Comparison of ENCODE assay signal across 9 cellular contexts in the genomic region with DNA sequence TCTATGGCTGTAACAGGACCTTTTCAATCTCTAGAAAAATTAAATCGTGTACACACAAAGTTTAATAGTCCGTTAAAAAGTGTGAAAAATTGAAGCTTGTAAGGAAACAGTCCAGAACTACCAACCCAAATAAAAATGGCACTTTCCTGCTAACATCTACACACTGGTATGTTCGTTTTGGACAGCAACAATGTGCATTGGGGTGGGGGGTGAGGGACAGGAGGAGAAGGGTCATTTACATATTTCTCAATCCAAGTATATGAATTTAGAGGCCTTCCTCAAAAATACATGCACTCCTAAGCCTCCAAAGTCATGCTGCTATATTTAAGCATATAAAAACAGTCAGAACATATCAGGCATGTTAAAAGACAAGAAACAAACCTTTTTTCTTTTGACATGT. TPM values are rescaled to one million over a fixed set of nuclear protein-coding genes. Genes with fewer than 3 reads are reported as not detected.
DNase-seq lines count a peak whose midpoint lies in the region; ATAC-seq and TF ChIP-seq lines count a peak whose summit lies in the region.
"Had no signal": no experiment of that assay in that cellular context is flagged by ENCODE, and none has a peak within 500 bp of the region (broad histone marks: within the 10 kb centered on the region; RNA-seq: fewer than 3 reads in every experiment).

No MANE protein-coding gene starts in this region.

- H3K27me3 ChIP-seq in parathyroid adenoma (ENCODE audit: control insufficient read depth, insufficient read depth, low read length) = no peaks in the 10 kb centered on the region

- no peaks in the 10 kb centered on the region for H3K9me3 ChIP-seq in ES-I3 (ENCODE audit: control insufficient read depth, insufficient read depth, low read length)
- no peaks in the 10 kb centered on the region for H3K9me3 ChIP-seq in parathyroid adenoma (ENCODE audit: control insufficient read depth, low read length)

- TF ChIP-seq CTCF in epithelial cell of proximal tubule (conservative IDR thresholded peaks at IDR 0.05; ENCODE audit: low read depth, low read length) = no peak
- TF ChIP-seq CTCF in parathyroid adenoma (IDR thresholded peaks at IDR 0.05) = no peak

- peak overlapping the region; percentile 99 for H3K27ac ChIP-seq in parathyroid adenoma

- peaks cover 29% of the 10 kb centered on the region for H3K79me2 ChIP-seq in parathyroid adenoma

- H3K4me3 ChIP-seq in epithelial cell of proximal tubule (ENCODE audit: low read depth, low read length) = peak overlapping the region; percentile 88
- H3K4me3 ChIP-seq in parathyroid adenoma (ENCODE audit: low read depth, low read length) = peak overlapping the region; percentile 96

- no peak overlapping the region for H2AFZ ChIP-seq in parathyroid adenoma

- ATAC-seq in GM18517 (IDR thresholded peaks at IDR 0.05; ENCODE audit: unreplicated experiment) (no peak), HG03432 (IDR thresholded peaks at IDR 0.05; ENCODE audit: unreplicated experiment) (no peak)

- H3K4me1 ChIP-seq in ES-I3 (ENCODE audit: insufficient read depth, low read length) (no peaks in the 10 kb centered on the region), parathyroid adenoma (no peaks in the 10 kb centered on the region)

- H3K9ac ChIP-seq in ES-I3 (ENCODE audit: low read depth, low read length) = peak overlapping the region; percentile 89
- no peak overlapping the region for H3K9ac ChIP-seq in parathyroid adenoma

- H3K4me2 ChIP-seq in parathyroid adenoma (ENCODE audit: low read length) = peak overlapping the region; percentile 93

- H3K36me3 ChIP-seq in ES-I3 (ENCODE audit: insufficient read depth, low read length) (peaks cover 3% of the 10 kb centered on the region; the same call in 1 of the 2 replicates), parathyroid adenoma (ENCODE audit: control insufficient read depth, insufficient read depth, low read length) (no peaks in the 10 kb centered on the region)

- DNase-seq in epithelial cell of proximal tubule (ENCODE audit: low read depth) (no peak), kidney glomerular epithelial cell (lab: John Stamatoyannopoulos, UW) (no peak), SW480 (ENCODE audit: low spot score) (no peak)
- DNase-seq: NCI-H1092 had no signal

TF ChIP-seq in PFSK-1, 5 proteins besides CTCF, POLR2A, EP300 and RAD21:
- no peak for TF ChIP-seq TAF1 (IDR thresholded peaks at IDR 0.05; ENCODE audit: borderline replicate concordance, insufficient read depth, low read length)
- TF ChIP-seq SIN3A (IDR thresholded peaks at IDR 0.05; ENCODE audit: borderline replicate concordance, insufficient read depth, low read length) = peak; percentile 36; the same call in 1 of the 2 replicates
- no peak for TF ChIP-seq FOXP2 (optimal IDR thresholded peaks at IDR 0.05; ENCODE audit: borderline replicate concordance, extremely low read depth, extremely low read length, insufficient read depth)
- TF ChIP-seq POLR2AphosphoS5 (IDR thresholded peaks at IDR 0.05; ENCODE audit: low read depth, low read length) = no peak
- TF ChIP-seq, protein P1, sequence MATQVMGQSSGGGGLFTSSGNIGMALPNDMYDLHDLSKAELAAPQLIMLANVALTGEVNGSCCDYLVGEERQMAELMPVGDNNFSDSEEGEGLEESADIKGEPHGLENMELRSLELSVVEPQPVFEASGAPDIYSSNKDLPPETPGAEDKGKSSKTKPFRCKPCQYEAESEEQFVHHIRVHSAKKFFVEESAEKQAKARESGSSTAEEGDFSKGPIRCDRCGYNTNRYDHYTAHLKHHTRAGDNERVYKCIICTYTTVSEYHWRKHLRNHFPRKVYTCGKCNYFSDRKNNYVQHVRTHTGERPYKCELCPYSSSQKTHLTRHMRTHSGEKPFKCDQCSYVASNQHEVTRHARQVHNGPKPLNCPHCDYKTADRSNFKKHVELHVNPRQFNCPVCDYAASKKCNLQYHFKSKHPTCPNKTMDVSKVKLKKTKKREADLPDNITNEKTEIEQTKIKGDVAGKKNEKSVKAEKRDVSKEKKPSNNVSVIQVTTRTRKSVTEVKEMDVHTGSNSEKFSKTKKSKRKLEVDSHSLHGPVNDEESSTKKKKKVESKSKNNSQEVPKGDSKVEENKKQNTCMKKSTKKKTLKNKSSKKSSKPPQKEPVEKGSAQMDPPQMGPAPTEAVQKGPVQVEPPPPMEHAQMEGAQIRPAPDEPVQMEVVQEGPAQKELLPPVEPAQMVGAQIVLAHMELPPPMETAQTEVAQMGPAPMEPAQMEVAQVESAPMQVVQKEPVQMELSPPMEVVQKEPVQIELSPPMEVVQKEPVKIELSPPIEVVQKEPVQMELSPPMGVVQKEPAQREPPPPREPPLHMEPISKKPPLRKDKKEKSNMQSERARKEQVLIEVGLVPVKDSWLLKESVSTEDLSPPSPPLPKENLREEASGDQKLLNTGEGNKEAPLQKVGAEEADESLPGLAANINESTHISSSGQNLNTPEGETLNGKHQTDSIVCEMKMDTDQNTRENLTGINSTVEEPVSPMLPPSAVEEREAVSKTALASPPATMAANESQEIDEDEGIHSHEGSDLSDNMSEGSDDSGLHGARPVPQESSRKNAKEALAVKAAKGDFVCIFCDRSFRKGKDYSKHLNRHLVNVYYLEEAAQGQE (IDR thresholded peaks at IDR 0.05; ENCODE audit: insufficient read depth in 1 of 2, low read depth in 2 of 2, low read length in 2 of 2) = peak in 1 of 2 experiments; percentile 80; a peak in 2 of 4 replicates

RNA-seq across cellular contexts. Expression of a gene that starts 2.5 kb away (rescaled TPM):
- polyA plus RNA-seq in PFSK-1 (2012; ENCODE audit: insufficient read length, low read depth) = 16.5 TPM
- total RNA-seq in epithelial cell of proximal tubule = 26.6 and 28.5 TPM in 2 replicates

RNA-seq across cellular contexts. Expression of a gene that starts 49.4 kb away (rescaled TPM):
- 4.8 TPM for polyA plus RNA-seq in PFSK-1 (2012; ENCODE audit: insufficient read length, low read depth)
- total RNA-seq in epithelial cell of proximal tubule = 10.4 and 19.9 TPM in 2 replicates
